Comparison of ENCODE assay signal across 8 cellular contexts in the genomic region with DNA sequence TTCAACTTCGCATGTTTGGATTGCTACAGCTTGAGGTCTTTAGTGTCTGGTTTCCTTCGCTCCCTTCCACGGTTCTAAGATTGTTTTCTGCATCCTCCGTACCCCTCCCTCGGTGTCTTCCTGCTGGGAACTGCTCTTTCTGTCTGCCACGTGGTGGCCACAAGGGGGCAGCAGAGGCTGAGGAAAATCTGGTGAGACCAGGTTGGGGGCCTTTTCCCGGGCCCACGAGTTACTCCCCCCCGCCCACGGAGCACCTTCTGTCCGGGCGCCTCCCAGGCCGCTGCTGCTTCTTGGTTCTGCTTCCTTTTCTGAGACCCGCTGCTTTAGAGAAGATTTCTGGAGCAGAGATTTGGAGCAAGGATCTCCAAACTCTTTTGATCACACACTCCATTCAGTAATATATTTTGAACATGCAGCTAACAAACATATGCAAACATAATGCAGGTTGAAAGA. TPM values are rescaled to one million over a fixed set of nuclear protein-coding genes. Genes with fewer than 3 reads are reported as not detected.
A peak's percentile ranks its signal among the peaks of the same experiment; 100 is the strongest.
DNase-seq lines count a peak whose midpoint lies in the region; ATAC-seq and TF ChIP-seq lines count a peak whose summit lies in the region.

No MANE protein-coding gene starts in this region.

- TF ChIP-seq POLR2A in adrenal gland (IDR thresholded peaks at IDR 0.05) (no peak), vagina (IDR thresholded peaks at IDR 0.05) (no peak)

- H3K9me3 Mint-ChIP-seq in IgD-negative memory B cell = peaks cover 0 to 2% (median 2%) of the 10 kb centered on the region in 3 donors

- ATAC-seq in HG03175 (IDR thresholded peaks at IDR 0.05; ENCODE audit: unreplicated experiment) = no peak

- DNase-seq in DMS79 (lab: John Stamatoyannopoulos, UW) (peak; percentile 18), T follicular helper cell (ENCODE audit: low read depth) (peak; percentile 49), adrenal gland (peak; percentile 64 to 88 (median 79)), right atrium auricular region (ENCODE audit: low spot score) (peak; percentile 80), retina (peak; percentile 85), vagina (ENCODE audit: extremely low spot score in 2 of 2) (no peak)

- no peaks in the 10 kb centered on the region for H3K4me1 ChIP-seq in adrenal gland (replicated peaks in 1 of 2)
- peaks cover 0 to 14% of the 10 kb centered on the region in 2 donors for H3K4me1 ChIP-seq in right atrium auricular region
- H3K4me1 ChIP-seq in vagina = peaks cover 13% of the 10 kb centered on the region

- H3K27me3 ChIP-seq in adrenal gland (no peaks in the 10 kb centered on the region), right atrium auricular region (no peaks in the 10 kb centered on the region), vagina (no peaks in the 10 kb centered on the region)

- H3K36me3 Mint-ChIP-seq in IgD-negative memory B cell = peaks cover 2% of the 10 kb centered on the region

- H3K9me3 ChIP-seq in adrenal gland (replicated peaks in 1 of 3) = no peaks in the 10 kb centered on the region
- H3K9me3 ChIP-seq in right atrium auricular region = no peaks in the 10 kb centered on the region
- no peaks in the 10 kb centered on the region for H3K9me3 ChIP-seq in vagina

- H3K4me1 Mint-ChIP-seq in IgD-negative memory B cell = peaks cover 7 to 9% (median 7%) of the 10 kb centered on the region in 3 donors

- 0 to 1% (median 1%) methylated on average over 14 of the region's 14 CpGs for WGBS in adrenal gland, 4 donors

- H3K4me3 Mint-ChIP-seq in IgD-negative memory B cell = peak overlapping the region in 3 of 4 donors; percentile 68 to 91 (median 86)

- peak overlapping the region in 2 of 5 donors; percentile 29 to 64 for H3K27ac ChIP-seq in adrenal gland
- peak overlapping the region; percentile 33 to 46 for H3K27ac ChIP-seq in right atrium auricular region
- peak overlapping the region; percentile 85 for H3K27ac ChIP-seq in vagina

- peak overlapping the region in 1 of 3 donors; percentile 74 for H3K27ac Mint-ChIP-seq in IgD-negative memory B cell

- H3K27me3 Mint-ChIP-seq in IgD-negative memory B cell = no peaks in the 10 kb centered on the region

- H3K36me3 ChIP-seq in adrenal gland (replicated peaks in 1 of 2) (no peaks in the 10 kb centered on the region), right atrium auricular region (no peaks in the 10 kb centered on the region), vagina (no peaks in the 10 kb centered on the region)

- TF ChIP-seq CTCF in adrenal gland (IDR thresholded peaks at IDR 0.05) (peak; percentile 83 to 97 (median 91)), right atrium auricular region (IDR thresholded peaks at IDR 0.05) (peak; percentile 74 to 89), vagina (IDR thresholded peaks at IDR 0.05) (peak; percentile 87 to 98 (median 96))

- intact Hi-C loops in adrenal gland (cut with DNase I) = loop anchor here (10.0 kb wide), 2 partner anchors 170 to 550 kb away; no protein-coding TSS in a partner anchor
- intact Hi-C loops in vagina (cut with DNase I) = loop anchor here (10.0 kb wide), 1 partner anchor 120 kb away; the partner anchor contains the start of gene ATF6B

- H3K4me3 ChIP-seq in adrenal gland = no peak overlapping the region
- no peak overlapping the region for H3K4me3 ChIP-seq in right atrium auricular region
- H3K4me3 ChIP-seq in vagina = peak overlapping the region in 1 of 2 donors; percentile 24

RNA-seq across cellular contexts. Expression of gene NOTCH4, which starts 21.1 kb away (rescaled TPM):
- polyA plus RNA-seq in IgD-negative memory B cell (4.9 TPM), adrenal gland (100 to 1,000 TPM in 1 of 3 donors, 10 to 100 TPM in 1, 1 to 10 TPM in 1; 9.1 to 136 (median 54.2) TPM)
- total RNA-seq in adrenal gland (10 to 100 TPM; 10.5 to 34.4 (median 20.2) TPM), right atrium auricular region (10 to 100 TPM; 16.2 to 22.5 TPM), vagina (18.2 TPM)

RNA-seq across cellular contexts. Expression of gene GPSM3, which starts 52.5 kb away (rescaled TPM):
- polyA plus RNA-seq in IgD-negative memory B cell = 156 TPM
- 10 to 100 TPM; 12.7 to 40.3 (median 19.2) TPM for total RNA-seq in adrenal gland
- polyA plus RNA-seq in adrenal gland = 10 to 100 TPM in 2 of 3 donors, 1 to 10 TPM in 1; 4.8 to 32.2 (median 15.9) TPM
- total RNA-seq in right atrium auricular region = 1 to 10 TPM; 3.6 to 9.0 TPM
- total RNA-seq in vagina = 16.2 TPM

RNA-seq across cellular contexts. Expression of gene PBX2, which starts 55.0 kb away (rescaled TPM):
- polyA plus RNA-seq in IgD-negative memory B cell (3.3 TPM), adrenal gland (100 to 1,000 TPM in 1 of 3 donors, 10 to 100 TPM in 2; 46.6 to 211 (median 85.1) TPM)
- total RNA-seq in adrenal gland (100 to 1,000 TPM in 1 of 8 donors, 10 to 100 TPM in 7; 37.4 to 109 (median 61.3) TPM), right atrium auricular region (10 to 100 TPM; 26.0 to 32.5 TPM), vagina (49.4 TPM)

Comparison
In these comparisons a context has a peak if more than half of its experiments do, and no peak if none do; other contexts are left out.
1. DNase-seq: peak in DMS79 (single experiment), T follicular helper cell (single experiment), adrenal gland (7 of 7), right atrium auricular region (single experiment) and retina (single experiment); none in vagina (0 of 2).
2. Peak in every context shown above with its lines, with median percentiles within 50 percentile points of each other: CTCF ChIP-seq.